ENCODE assay signal across 23 cellular contexts in the genomic region with DNA sequence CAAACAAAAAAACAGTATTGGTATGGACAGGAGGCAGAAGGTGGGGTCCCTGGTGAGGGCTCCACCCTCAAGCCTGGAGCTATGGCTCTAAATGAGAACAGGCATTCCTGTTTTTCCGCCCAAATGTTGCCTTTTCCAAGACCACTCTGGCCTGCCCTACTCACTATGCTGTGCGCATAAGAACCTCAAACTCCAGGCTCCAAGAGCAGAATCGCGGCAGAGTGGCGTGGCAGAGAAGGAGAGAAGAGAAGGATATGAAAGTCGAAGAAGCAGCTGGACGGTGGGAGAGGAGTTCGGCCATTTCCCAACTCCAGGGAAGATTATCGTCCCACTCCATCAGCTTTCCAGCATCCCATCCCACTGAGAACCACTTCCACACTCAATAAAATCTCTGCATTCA.
"Had no signal": no experiment of that assay in that cellular context is flagged by ENCODE, and none has a peak within 500 bp of the region (broad histone marks: within the 10 kb centered on the region; RNA-seq: fewer than 3 reads in every experiment).

No MANE protein-coding gene starts in this region.

- FAIRE-seq: keratinocyte had no signal

- H3K4me1 ChIP-seq: esophagus muscularis mucosa, gastrocnemius medialis, sigmoid colon, stomach, transverse colon had no signal

- H3K27ac Mint-ChIP-seq: naive B cell had no signal

- H3K27me3 ChIP-seq: dorsolateral prefrontal cortex, esophagus muscularis mucosa, gastrocnemius medialis, heart right ventricle, right atrium auricular region, sigmoid colon, stomach, transverse colon had no signal

- ATAC-seq: gastrocnemius medialis, heart right ventricle had no signal

- H3K27me3 Mint-ChIP-seq: naive B cell had no signal

- H3K36me3 ChIP-seq: esophagus muscularis mucosa, gastrocnemius medialis, heart right ventricle, left ventricle myocardium inferior, right atrium auricular region, sigmoid colon, stomach, thoracic aorta, transverse colon had no signal

- H3K27ac ChIP-seq: coronary artery, dorsolateral prefrontal cortex, epithelial cell of prostate, esophagus muscularis mucosa, gastrocnemius medialis, heart right ventricle, left ventricle myocardium inferior, right atrium auricular region, sigmoid colon, skin epidermis, stomach, thoracic aorta, transverse colon had no signal

- H3K4me1 Mint-ChIP-seq: naive B cell had no signal

- H3K9me3 ChIP-seq: esophagus muscularis mucosa, gastrocnemius medialis, heart right ventricle, left ventricle myocardium inferior, right atrium auricular region, sigmoid colon, stomach, thoracic aorta, transverse colon had no signal

- H3K4me3 Mint-ChIP-seq: naive B cell, nephron had no signal

- H3K9me3 Mint-ChIP-seq: nephron had no signal

- H3K4me3 ChIP-seq: coronary artery, dorsolateral prefrontal cortex, esophagus muscularis mucosa, gastrocnemius medialis, heart right ventricle, left ventricle myocardium inferior, lung, right atrium auricular region, sigmoid colon, skin epidermis, stomach, thoracic aorta, transverse colon had no signal

- DNase-seq: dorsolateral prefrontal cortex; effector CD8-positive, alpha-beta T cell; gastrocnemius medialis; heart right ventricle; hypothalamus; left ventricle myocardium inferior; naive B cell; sigmoid colon; stimulated activated CD4-positive, alpha-beta T cell treated with anti-CD3 and anti-CD28 coated beads, Interleukin-2, amount 100 ng/mL, for 24 hours; stimulated activated CD4-positive, alpha-beta T cell treated with anti-CD3 and anti-CD28 coated beads, Interleukin-4, amount 100 ng/mL, for 4 hours; stimulated activated naive CD4-positive, alpha-beta T cell; stomach; substantia nigra; transverse colon had no signal

- H3K36me3 Mint-ChIP-seq: naive B cell had no signal
